Comparison of ENCODE assay signal across 30 cellular contexts in the genomic region with DNA sequence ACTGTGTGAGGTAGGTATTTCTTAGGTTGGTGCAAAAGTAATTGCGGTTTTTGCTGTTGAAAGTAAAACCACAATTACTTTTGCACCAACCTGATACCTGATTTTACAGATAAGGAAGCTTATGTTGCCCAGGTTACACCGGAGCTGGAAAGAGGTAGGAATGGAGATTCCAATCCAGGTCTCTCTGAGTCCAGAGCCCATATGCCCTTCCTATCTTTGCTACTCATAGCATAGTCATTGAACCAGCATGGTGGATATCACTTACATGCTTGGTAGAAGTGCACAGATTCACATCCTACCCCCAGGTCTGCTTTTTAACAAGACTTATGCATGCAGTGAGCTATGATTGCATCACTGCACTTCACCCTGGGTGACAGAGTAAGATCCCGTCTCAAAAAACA.
DNase-seq lines count a peak whose midpoint lies in the region; ATAC-seq, FAIRE-seq and TF ChIP-seq lines count a peak whose summit lies in the region.
"Had no signal": no experiment of that assay in that cellular context is flagged by ENCODE, and none has a peak within 500 bp of the region (broad histone marks: within the 10 kb centered on the region; RNA-seq: fewer than 3 reads in every experiment).

No MANE protein-coding gene starts in this region.

- peaks cover 23% of the 10 kb centered on the region for H3K4me1 ChIP-seq in HepG2 (ENCODE audit: insufficient read depth, low read length)
- H3K4me1 ChIP-seq in right lobe of liver, result peaks cover 0 to 5% (median 0%) of the 10 kb centered on the region in 4 donors
- H3K4me1 ChIP-seq in small intestine (ENCODE audit: control insufficient read depth in 2 of 2, insufficient read depth in 1 of 2, low read depth in 1 of 2, low read length in 1 of 2), result no peaks in the 10 kb centered on the region
- H3K4me1 ChIP-seq: colonic mucosa, gastroesophageal sphincter, parathyroid adenoma, tibial nerve had no signal

- TF ChIP-seq RAD21 in HepG2 (CRISPR knock-in tag; IDR thresholded peaks at IDR 0.05), result no peak

- TF ChIP-seq POLR2A in HepG2 (IDR thresholded peaks at IDR 0.05; ENCODE audit: insufficient read depth in 1 of 2, low read depth in 2 of 2, low read length in 2 of 2), result no peak
- TF ChIP-seq POLR2A in right lobe of liver (IDR thresholded peaks at IDR 0.05), result no peak
- TF ChIP-seq POLR2A in NB4 (IDR thresholded peaks at IDR 0.05; ENCODE audit: extremely low read depth, insufficient read length), result no peak

- no peaks in the 10 kb centered on the region for H4K20me1 ChIP-seq in HepG2 (ENCODE audit: insufficient read depth, low read length)

- H3K4me2 ChIP-seq in HepG2 (ENCODE audit: low read depth, low read length), result no peak overlapping the region
- H3K4me2 ChIP-seq: GM23338 had no signal

- ATAC-seq in HepG2, result no peak
- ATAC-seq in right lobe of liver, result no peak
- ATAC-seq: gastroesophageal sphincter; GM23338; right cardiac atrium; stimulated activated naive CD8-positive, alpha-beta T cell treated with anti-CD3 and anti-CD28 coated beads, Interleukin-15, amount 100 ng/mL, for 72 hours had no signal

- BruUV-seq in HepG2 (replicated peaks; lab: Mats Ljungman, UMichigan), result no TSS peak

- POLR2A ChIA-PET in HepG2 (lab: Yijun Ruan, JAX), result interaction anchor here (2.2 kb wide), 1 partner anchor 30 kb away, joined by 6 read pairs; no protein-coding TSS in a partner anchor

- H3K36me3 ChIP-seq in HepG2 (replicated peaks in 1 of 2; ENCODE audit: control insufficient read depth in 1 of 2, insufficient read depth in 2 of 2, low read length in 2 of 2) (peaks cover 0 to 6% of the 10 kb centered on the region in 2 experiments; a peak in 4 of 5 replicates), right lobe of liver (no peaks in the 10 kb centered on the region), small intestine (ENCODE audit: control insufficient read depth in 2 of 2, insufficient read depth in 2 of 2, low read length in 2 of 2) (no peaks in the 10 kb centered on the region)
- H3K36me3 ChIP-seq: colonic mucosa had no signal

- H3K9me3 ChIP-seq in HepG2 (ENCODE audit: low read length) (no peaks in the 10 kb centered on the region), right lobe of liver (no peaks in the 10 kb centered on the region), small intestine (ENCODE audit: control insufficient read depth, low read depth) (no peaks in the 10 kb centered on the region)
- H3K9me3 ChIP-seq: colonic mucosa, esophagus squamous epithelium, gastroesophageal sphincter, tibial nerve had no signal

- TF ChIP-seq CTCF in HepG2 (CRISPR knock-in tag; IDR thresholded peaks at IDR 0.05) (no peak), right lobe of liver (IDR thresholded peaks at IDR 0.05) (no peak), NB4 (IDR thresholded peaks at IDR 0.05; ENCODE audit: low read depth, low read length) (no peak)

- H3K4me3 ChIP-seq in HepG2 (replicated peaks in 1 of 3; ENCODE audit: insufficient read depth in 1 of 3, low read depth in 2 of 3, low read length in 3 of 3), result no peak overlapping the region
- no peak overlapping the region for H3K4me3 ChIP-seq in right lobe of liver
- H3K4me3 ChIP-seq in NB4 (ENCODE audit: low read depth, low read length), result no peak overlapping the region
- no peak overlapping the region for H3K4me3 ChIP-seq in small intestine (ENCODE audit: low read depth in 1 of 2, low read length in 2 of 2)
- H3K4me3 ChIP-seq: colonic mucosa, esophagus squamous epithelium, gastroesophageal sphincter, GM23338, SK-N-MC, tibial nerve had no signal

- intact Hi-C loops in HepG2 (cut with micrococcal nuclease; ENCODE audit: unreplicated experiment), result no loop called here
- intact Hi-C loops in right lobe of liver (cut with DNase I), result no loop called here

- in situ Hi-C loops in HepG2 (cut with HindIII; ENCODE audit: extremely low pct_ligation_motif_present, low pct_unique_long_range_greater_than_20kb), result no loop called here

- H3K9ac ChIP-seq in HepG2 (ENCODE audit: insufficient read depth, low read depth, low read length), result no peak overlapping the region
- H3K9ac ChIP-seq: parathyroid adenoma had no signal

- CTCF ChIA-PET in HepG2 (lab: Yijun Ruan, JAX; ENCODE audit: low intra/inter-chr PET ratio, low total read pairs), result no interaction called here

- H3K27me3 ChIP-seq in HepG2 (ENCODE audit: control insufficient read depth in 1 of 2, insufficient read depth in 2 of 2, low read length in 2 of 2) (no peaks in the 10 kb centered on the region), right lobe of liver (no peaks in the 10 kb centered on the region), small intestine (ENCODE audit: control insufficient read depth in 2 of 2, insufficient read depth in 2 of 2, low read length in 2 of 2) (no peaks in the 10 kb centered on the region)
- H3K27me3 ChIP-seq: colonic mucosa, esophagus squamous epithelium, gastroesophageal sphincter, tibial nerve had no signal

- no peak for FAIRE-seq in HepG2 (lab: Jason Lieb, UNC)
- no peak for FAIRE-seq in small intestine (lab: Jason Lieb, UNC)
- FAIRE-seq: G401.6, islet of Langerhans had no signal

- no peak overlapping the region for H2AFZ ChIP-seq in HepG2 (ENCODE audit: low read length)
- H2AFZ ChIP-seq: GM23338, parathyroid adenoma had no signal

- H3K27ac ChIP-seq in HepG2 (ENCODE audit: extremely low read length, insufficient read depth, low read length) (no peak overlapping the region), right lobe of liver (no peak overlapping the region), small intestine (ENCODE audit: low read depth in 1 of 2, low read length in 1 of 2) (no peak overlapping the region)
- H3K27ac ChIP-seq: colonic mucosa, esophagus squamous epithelium, gastroesophageal sphincter, parathyroid adenoma, RWPE1, SK-N-MC, tibial nerve, VCaP had no signal

- no peak for DNase-seq in HepG2 (ENCODE audit: low spot score)
- DNase-seq in right lobe of liver, result no peak
- DNase-seq in NB4 (ENCODE audit: low read depth), result peak; percentile 33
- DNase-seq in central memory CD4-positive, alpha-beta T cell, result peak; percentile 43
- peak; percentile 17 for DNase-seq in small intestine
- no peak for DNase-seq in AML-193 (lab: John Stamatoyannopoulos, UW)
- DNase-seq in mucosa of gallbladder (ENCODE audit: low spot score), result no peak
- no peak for DNase-seq in NCI-H446 treated with DMSO at 0.1 percent for 48 hours (lab: John Stamatoyannopoulos, UW)
- DNase-seq: activated effector memory CD4-positive, alpha-beta T cell treated with anti-CD3 and anti-CD28 coated beads, Interleukin-2, amount 50 U/mL, for 16 hours; amniotic stem cell; C1 segment of cervical spinal cord; colonic mucosa; esophagus squamous epithelium; hypothalamus; KBM-7; MV-4-11; NCI-H1694; NCI-H69; nephron progenitor cell; right cardiac atrium; stimulated activated naive CD8-positive, alpha-beta T cell treated with anti-CD3 and anti-CD28 coated beads, Interleukin-15, amount 100 ng/mL, for 72 hours had no signal

- no peaks in the 10 kb centered on the region for H3K79me2 ChIP-seq in HepG2 (ENCODE audit: insufficient read depth, low read length)
- H3K79me2 ChIP-seq: parathyroid adenoma had no signal

- no peak for TF ChIP-seq EP300 in HepG2 (IDR thresholded peaks at IDR 0.05; ENCODE audit: low read depth in 2 of 2, low read length in 2 of 2)
- TF ChIP-seq EP300 in HepG2 (CRISPR knock-in tag; IDR thresholded peaks at IDR 0.05; ENCODE audit: borderline replicate concordance), result no peak

- 96% methylated on average over 3 of the region's 3 CpGs for WGBS in HepG2 (ENCODE audit: low lambda C conversion rate)
- WGBS in right lobe of liver (ENCODE audit: insufficient coverage, low coverage, low lambda C conversion rate, missing lambda C conversion rate), result 82% methylated on average over 3 of the region's 3 CpGs
- WGBS in small intestine, 3 donors, result 67 to 77% (median 73%) methylated on average over 3 of the region's 3 CpGs

TF ChIP-seq in HepG2, 621 proteins besides CTCF, POLR2A, EP300 and RAD21:
- TF ChIP-seq TOE1 (CRISPR knock-in tag; IDR thresholded peaks at IDR 0.05) (no peak), ATF7 (IDR thresholded peaks at IDR 0.05) (peak; percentile 36; the same call in 1 of the 2 replicates), ATF7 (CRISPR knock-in tag; IDR thresholded peaks at IDR 0.05) (no peak), CEBPB (IDR thresholded peaks at IDR 0.05; ENCODE audit: borderline replicate concordance, low read depth, low read length) (peak; percentile 40; the same call in 1 of the 2 replicates), ZNF235 (CRISPR knock-in tag; IDR thresholded peaks at IDR 0.05; ENCODE audit: borderline replicate concordance) (no peak)

Comparison
In these comparisons a context has a peak if more than half of its experiments do, and no peak if none do; other contexts are left out.
1. DNase-seq: peak in NB4 (single experiment), central memory CD4-positive, alpha-beta T cell (single experiment) and small intestine (single experiment); none in HepG2 (single experiment), right lobe of liver (0 of 3), AML-193 (0 of 2), mucosa of gallbladder (single experiment) and NCI-H446 treated with DMSO at 0.1 percent for 48 hours (single experiment).